Comparison of ENCODE assay signal across 1 cellular context in the genomic region with DNA sequence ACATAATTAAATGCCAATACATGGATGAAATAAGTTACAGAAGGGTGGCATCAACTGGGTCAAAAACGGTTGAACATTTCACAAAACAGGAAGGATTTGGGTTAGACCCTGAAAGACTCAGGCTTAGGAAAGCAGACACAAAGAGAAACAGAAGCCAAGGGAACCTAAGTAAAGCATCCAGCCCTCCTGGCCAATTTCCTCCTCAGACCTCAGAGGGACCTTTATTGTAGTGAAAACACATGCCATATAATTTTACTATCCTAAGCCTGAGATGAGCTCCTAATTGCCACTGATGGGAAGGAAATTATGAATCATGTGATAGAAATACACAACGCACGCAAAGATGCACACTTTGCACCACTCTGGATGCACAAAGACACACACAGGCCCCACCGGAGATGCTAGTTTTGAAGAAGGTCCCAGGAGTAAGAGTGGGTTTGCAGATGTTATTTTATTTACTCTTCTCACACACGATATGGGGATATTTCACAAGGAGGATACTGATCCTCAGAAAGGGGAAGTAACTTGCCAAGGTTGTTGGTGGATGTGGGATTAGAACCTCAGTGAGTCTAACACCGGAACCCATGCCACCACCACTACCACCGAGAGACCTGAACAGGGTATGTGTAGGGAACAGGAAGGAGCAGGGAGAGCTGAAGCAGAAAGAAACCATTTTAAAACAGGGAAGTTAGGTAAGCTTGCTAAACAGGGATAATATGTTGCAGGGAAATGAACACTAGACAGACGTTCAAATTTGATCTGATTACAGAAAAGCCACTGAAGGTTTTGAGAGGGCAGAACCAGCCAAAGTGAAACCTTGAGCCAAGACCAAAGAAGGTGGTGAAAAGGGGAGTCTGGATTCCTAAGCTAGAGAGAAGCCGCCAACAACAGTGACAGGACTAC.
TF ChIP-seq lines count a peak whose summit lies in the region.

No MANE protein-coding gene starts in this region.

TF ChIP-seq in HCT116, 20 proteins besides CTCF, POLR2A, EP300 and RAD21 (continued from another document):
- TF ChIP-seq, protein P1, sequence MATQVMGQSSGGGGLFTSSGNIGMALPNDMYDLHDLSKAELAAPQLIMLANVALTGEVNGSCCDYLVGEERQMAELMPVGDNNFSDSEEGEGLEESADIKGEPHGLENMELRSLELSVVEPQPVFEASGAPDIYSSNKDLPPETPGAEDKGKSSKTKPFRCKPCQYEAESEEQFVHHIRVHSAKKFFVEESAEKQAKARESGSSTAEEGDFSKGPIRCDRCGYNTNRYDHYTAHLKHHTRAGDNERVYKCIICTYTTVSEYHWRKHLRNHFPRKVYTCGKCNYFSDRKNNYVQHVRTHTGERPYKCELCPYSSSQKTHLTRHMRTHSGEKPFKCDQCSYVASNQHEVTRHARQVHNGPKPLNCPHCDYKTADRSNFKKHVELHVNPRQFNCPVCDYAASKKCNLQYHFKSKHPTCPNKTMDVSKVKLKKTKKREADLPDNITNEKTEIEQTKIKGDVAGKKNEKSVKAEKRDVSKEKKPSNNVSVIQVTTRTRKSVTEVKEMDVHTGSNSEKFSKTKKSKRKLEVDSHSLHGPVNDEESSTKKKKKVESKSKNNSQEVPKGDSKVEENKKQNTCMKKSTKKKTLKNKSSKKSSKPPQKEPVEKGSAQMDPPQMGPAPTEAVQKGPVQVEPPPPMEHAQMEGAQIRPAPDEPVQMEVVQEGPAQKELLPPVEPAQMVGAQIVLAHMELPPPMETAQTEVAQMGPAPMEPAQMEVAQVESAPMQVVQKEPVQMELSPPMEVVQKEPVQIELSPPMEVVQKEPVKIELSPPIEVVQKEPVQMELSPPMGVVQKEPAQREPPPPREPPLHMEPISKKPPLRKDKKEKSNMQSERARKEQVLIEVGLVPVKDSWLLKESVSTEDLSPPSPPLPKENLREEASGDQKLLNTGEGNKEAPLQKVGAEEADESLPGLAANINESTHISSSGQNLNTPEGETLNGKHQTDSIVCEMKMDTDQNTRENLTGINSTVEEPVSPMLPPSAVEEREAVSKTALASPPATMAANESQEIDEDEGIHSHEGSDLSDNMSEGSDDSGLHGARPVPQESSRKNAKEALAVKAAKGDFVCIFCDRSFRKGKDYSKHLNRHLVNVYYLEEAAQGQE (IDR thresholded peaks at IDR 0.05; ENCODE audit: low read depth) = no peak
- TF ChIP-seq SRF (IDR thresholded peaks at IDR 0.05; ENCODE audit: low read depth) (no peak), EZH2 (IDR thresholded peaks at IDR 0.05) (no peak), SP1 (IDR thresholded peaks at IDR 0.05; ENCODE audit: low read depth) (no peak), SIN3A (IDR thresholded peaks at IDR 0.05; ENCODE audit: low read depth) (no peak), TCF7L2 (IDR thresholded peaks at IDR 0.05; ENCODE audit: borderline replicate concordance, extremely low read depth, insufficient read depth, insufficient read length) (no peak), POLR2AphosphoS5 (IDR thresholded peaks at IDR 0.05; ENCODE audit: low read depth, low read length) (no peak), ZFX (IDR thresholded peaks at IDR 0.05) (no peak), ELF1 (IDR thresholded peaks at IDR 0.05; ENCODE audit: borderline replicate concordance, low read depth) (no peak)
- TF ChIP-seq, protein P2, sequence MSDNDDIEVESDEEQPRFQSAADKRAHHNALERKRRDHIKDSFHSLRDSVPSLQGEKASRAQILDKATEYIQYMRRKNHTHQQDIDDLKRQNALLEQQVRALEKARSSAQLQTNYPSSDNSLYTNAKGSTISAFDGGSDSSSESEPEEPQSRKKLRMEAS (IDR thresholded peaks at IDR 0.05) = no peak
- TF ChIP-seq, protein P3, sequence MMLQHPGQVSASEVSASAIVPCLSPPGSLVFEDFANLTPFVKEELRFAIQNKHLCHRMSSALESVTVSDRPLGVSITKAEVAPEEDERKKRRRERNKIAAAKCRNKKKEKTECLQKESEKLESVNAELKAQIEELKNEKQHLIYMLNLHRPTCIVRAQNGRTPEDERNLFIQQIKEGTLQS (IDR thresholded peaks at IDR 0.05) = no peak
